Comparison of ENCODE assay signal across 1 cellular context in the genomic region with DNA sequence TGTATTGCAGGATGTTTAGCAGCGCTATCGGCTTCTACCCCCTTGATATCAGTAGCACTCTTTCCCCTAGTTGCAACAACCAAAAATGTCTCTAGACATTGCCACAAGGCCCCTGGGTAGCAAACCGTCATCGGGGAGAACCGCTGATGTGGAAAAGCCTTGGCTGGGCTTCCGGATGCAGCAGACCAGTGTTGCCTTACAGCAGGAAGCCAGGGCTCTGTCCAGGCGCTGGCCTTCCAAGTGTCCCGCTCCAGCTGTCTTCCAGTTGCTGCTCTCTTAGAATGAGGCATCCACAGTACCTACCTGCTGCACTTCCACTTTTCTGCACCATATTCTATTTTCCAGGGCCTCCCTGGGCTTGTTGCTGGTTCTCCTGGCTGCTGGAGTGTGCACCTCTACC.
TF ChIP-seq lines count a peak whose summit lies in the region.

No MANE protein-coding gene starts in this region.

TF ChIP-seq in H1, 55 proteins besides CTCF, POLR2A, EP300 and RAD21:
- TF ChIP-seq BACH1 (IDR thresholded peaks at IDR 0.05; ENCODE audit: low read length) (no peak), POU5F1 (IDR thresholded peaks at IDR 0.05; ENCODE audit: low read depth, low read length) (no peak), TBP (IDR thresholded peaks at IDR 0.05; ENCODE audit: low read depth, low read length) (no peak), KDM4A (IDR thresholded peaks at IDR 0.05; ENCODE audit: low read depth, low read length, severe bottlenecking) (no peak), TEAD4 (IDR thresholded peaks at IDR 0.05; ENCODE audit: low read depth, low read length) (no peak), GABPA (IDR thresholded peaks at IDR 0.05; ENCODE audit: borderline replicate concordance, insufficient read depth, low read length) (no peak), NRF1 (IDR thresholded peaks at IDR 0.05; ENCODE audit: low read depth, low read length) (no peak), EGR1 (IDR thresholded peaks at IDR 0.05; ENCODE audit: borderline replicate concordance, low read depth, low read length) (no peak), HDAC6 (IDR thresholded peaks at IDR 0.05; ENCODE audit: low read depth, low read length) (no peak), BCL11A (IDR thresholded peaks at IDR 0.05; ENCODE audit: low read depth in 2 of 2, low read length in 2 of 2) (no peak), BRCA1 (IDR thresholded peaks at IDR 0.05; ENCODE audit: low read depth, low read length) (no peak), CHD1 (IDR thresholded peaks at IDR 0.05; ENCODE audit: low read depth, low read length) (no peak), TAF7 (optimal IDR thresholded peaks at IDR 0.05; ENCODE audit: borderline replicate concordance, low read depth, low read length) (no peak), SIRT6 (IDR thresholded peaks at IDR 0.05; ENCODE audit: low read length) (no peak)
- TF ChIP-seq, protein P1, sequence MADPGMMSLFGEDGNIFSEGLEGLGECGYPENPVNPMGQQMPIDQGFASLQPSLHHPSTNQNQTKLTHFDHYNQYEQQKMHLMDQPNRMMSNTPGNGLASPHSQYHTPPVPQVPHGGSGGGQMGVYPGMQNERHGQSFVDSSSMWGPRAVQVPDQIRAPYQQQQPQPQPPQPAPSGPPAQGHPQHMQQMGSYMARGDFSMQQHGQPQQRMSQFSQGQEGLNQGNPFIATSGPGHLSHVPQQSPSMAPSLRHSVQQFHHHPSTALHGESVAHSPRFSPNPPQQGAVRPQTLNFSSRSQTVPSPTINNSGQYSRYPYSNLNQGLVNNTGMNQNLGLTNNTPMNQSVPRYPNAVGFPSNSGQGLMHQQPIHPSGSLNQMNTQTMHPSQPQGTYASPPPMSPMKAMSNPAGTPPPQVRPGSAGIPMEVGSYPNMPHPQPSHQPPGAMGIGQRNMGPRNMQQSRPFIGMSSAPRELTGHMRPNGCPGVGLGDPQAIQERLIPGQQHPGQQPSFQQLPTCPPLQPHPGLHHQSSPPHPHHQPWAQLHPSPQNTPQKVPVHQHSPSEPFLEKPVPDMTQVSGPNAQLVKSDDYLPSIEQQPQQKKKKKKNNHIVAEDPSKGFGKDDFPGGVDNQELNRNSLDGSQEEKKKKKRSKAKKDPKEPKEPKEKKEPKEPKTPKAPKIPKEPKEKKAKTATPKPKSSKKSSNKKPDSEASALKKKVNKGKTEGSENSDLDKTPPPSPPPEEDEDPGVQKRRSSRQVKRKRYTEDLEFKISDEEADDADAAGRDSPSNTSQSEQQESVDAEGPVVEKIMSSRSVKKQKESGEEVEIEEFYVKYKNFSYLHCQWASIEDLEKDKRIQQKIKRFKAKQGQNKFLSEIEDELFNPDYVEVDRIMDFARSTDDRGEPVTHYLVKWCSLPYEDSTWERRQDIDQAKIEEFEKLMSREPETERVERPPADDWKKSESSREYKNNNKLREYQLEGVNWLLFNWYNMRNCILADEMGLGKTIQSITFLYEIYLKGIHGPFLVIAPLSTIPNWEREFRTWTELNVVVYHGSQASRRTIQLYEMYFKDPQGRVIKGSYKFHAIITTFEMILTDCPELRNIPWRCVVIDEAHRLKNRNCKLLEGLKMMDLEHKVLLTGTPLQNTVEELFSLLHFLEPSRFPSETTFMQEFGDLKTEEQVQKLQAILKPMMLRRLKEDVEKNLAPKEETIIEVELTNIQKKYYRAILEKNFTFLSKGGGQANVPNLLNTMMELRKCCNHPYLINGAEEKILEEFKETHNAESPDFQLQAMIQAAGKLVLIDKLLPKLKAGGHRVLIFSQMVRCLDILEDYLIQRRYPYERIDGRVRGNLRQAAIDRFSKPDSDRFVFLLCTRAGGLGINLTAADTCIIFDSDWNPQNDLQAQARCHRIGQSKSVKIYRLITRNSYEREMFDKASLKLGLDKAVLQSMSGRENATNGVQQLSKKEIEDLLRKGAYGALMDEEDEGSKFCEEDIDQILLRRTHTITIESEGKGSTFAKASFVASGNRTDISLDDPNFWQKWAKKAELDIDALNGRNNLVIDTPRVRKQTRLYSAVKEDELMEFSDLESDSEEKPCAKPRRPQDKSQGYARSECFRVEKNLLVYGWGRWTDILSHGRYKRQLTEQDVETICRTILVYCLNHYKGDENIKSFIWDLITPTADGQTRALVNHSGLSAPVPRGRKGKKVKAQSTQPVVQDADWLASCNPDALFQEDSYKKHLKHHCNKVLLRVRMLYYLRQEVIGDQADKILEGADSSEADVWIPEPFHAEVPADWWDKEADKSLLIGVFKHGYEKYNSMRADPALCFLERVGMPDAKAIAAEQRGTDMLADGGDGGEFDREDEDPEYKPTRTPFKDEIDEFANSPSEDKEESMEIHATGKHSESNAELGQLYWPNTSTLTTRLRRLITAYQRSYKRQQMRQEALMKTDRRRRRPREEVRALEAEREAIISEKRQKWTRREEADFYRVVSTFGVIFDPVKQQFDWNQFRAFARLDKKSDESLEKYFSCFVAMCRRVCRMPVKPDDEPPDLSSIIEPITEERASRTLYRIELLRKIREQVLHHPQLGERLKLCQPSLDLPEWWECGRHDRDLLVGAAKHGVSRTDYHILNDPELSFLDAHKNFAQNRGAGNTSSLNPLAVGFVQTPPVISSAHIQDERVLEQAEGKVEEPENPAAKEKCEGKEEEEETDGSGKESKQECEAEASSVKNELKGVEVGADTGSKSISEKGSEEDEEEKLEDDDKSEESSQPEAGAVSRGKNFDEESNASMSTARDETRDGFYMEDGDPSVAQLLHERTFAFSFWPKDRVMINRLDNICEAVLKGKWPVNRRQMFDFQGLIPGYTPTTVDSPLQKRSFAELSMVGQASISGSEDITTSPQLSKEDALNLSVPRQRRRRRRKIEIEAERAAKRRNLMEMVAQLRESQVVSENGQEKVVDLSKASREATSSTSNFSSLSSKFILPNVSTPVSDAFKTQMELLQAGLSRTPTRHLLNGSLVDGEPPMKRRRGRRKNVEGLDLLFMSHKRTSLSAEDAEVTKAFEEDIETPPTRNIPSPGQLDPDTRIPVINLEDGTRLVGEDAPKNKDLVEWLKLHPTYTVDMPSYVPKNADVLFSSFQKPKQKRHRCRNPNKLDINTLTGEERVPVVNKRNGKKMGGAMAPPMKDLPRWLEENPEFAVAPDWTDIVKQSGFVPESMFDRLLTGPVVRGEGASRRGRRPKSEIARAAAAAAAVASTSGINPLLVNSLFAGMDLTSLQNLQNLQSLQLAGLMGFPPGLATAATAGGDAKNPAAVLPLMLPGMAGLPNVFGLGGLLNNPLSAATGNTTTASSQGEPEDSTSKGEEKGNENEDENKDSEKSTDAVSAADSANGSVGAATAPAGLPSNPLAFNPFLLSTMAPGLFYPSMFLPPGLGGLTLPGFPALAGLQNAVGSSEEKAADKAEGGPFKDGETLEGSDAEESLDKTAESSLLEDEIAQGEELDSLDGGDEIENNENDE (IDR thresholded peaks at IDR 0.05; ENCODE audit: insufficient replicate concordance, low read length): no peak
